ENCODE assay signal across 1 cellular context in genomic region chr5:117486879-117487391, GRCh38.
TF ChIP-seq lines count a peak whose summit lies in the region.

No MANE protein-coding gene starts in this region.

TF ChIP-seq in HEK293, 187 proteins besides CTCF, POLR2A, EP300 and RAD21 (continued from another document):
- TF ChIP-seq, protein P1, sequence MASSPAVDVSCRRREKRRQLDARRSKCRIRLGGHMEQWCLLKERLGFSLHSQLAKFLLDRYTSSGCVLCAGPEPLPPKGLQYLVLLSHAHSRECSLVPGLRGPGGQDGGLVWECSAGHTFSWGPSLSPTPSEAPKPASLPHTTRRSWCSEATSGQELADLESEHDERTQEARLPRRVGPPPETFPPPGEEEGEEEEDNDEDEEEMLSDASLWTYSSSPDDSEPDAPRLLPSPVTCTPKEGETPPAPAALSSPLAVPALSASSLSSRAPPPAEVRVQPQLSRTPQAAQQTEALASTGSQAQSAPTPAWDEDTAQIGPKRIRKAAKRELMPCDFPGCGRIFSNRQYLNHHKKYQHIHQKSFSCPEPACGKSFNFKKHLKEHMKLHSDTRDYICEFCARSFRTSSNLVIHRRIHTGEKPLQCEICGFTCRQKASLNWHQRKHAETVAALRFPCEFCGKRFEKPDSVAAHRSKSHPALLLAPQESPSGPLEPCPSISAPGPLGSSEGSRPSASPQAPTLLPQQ (tag by site-specific recombination; IDR thresholded peaks at IDR 0.05) = 0 out of 2 replicates have a peak, but pooled peaks have one; percentile 28
- TF ChIP-seq SETDB1 (IDR thresholded peaks at IDR 0.05; ENCODE audit: insufficient read length, low read length) = peak; percentile 21
